ENCODE assay signal across 8 cellular contexts in the genomic region with DNA sequence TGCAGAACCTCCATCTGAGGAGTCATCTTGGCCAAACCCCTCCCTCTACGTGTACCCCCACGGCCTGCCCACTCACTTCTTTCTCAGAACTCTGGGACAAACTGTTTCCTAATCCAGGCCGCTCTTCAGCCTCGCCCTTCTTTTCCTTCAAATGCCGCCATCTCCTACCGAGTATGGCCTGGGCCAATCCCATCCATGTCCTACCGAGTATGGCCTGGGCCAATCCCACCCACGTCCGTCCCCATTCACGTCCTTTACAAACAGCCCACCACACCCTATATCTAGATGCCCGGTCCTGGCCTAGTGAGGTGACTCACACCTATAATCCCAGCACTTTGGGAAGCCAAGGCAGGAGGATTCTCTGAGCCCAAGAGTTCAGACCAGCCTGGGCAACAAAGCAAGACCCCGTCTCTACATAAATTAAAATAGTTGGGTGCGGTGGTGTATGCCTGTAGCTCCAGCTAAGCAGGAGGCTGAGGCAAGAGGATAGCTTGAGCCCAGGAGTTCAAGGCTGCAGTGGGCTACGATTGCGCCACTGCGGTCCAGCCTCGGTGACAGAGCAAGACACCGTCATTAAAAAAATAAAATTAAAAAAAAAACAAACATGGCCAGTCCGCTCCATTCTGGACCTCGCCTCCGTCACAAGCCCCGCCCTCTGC. TPM values are rescaled to one million over a fixed set of nuclear protein-coding genes. Genes with fewer than 3 reads are reported as not detected.
DNase-seq lines count a peak whose midpoint lies in the region; ATAC-seq and TF ChIP-seq lines count a peak whose summit lies in the region.

No MANE protein-coding gene starts in this region.

- peak overlapping the region; percentile 71 for H3K4me3 ChIP-seq in brain microvascular endothelial cell (ENCODE audit: low read depth, low read length)
- H3K4me3 ChIP-seq in mesodermal cell (ENCODE audit: extremely low read depth, insufficient read depth, low read length, poor library complexity, severe bottlenecking), result peak overlapping the region; percentile 99
- H3K4me3 ChIP-seq in uterus, result peak overlapping the region; percentile 60 to 93

- no peak for TF ChIP-seq CTCF in brain microvascular endothelial cell (IDR thresholded peaks at IDR 0.05; ENCODE audit: low read depth, low read length, missing control alignments)
- no peak for TF ChIP-seq CTCF in uterus (IDR thresholded peaks at IDR 0.05)

- no peaks in the 10 kb centered on the region for H3K27me3 ChIP-seq in brain microvascular endothelial cell (replicated peaks)
- no peaks in the 10 kb centered on the region for H3K27me3 ChIP-seq in uterus

- ATAC-seq in Right ventricle myocardium inferior (no peak), left cardiac atrium (no peak), GM19397 (IDR thresholded peaks at IDR 0.05; ENCODE audit: unreplicated experiment) (no peak), HG03457 (IDR thresholded peaks at IDR 0.05; ENCODE audit: unreplicated experiment) (no peak)

- peak; percentile 1 for DNase-seq in Right ventricle myocardium inferior (ENCODE audit: missing footprints)
- no peak for DNase-seq in left cardiac atrium
- DNase-seq in brain microvascular endothelial cell, result no peak
- no peak for DNase-seq in uterus
- DNase-seq in SIG-M5 treated with dmso at 0.1 percent for 504 hours (lab: John Stamatoyannopoulos, UW; ENCODE audit: unreplicated experiment), result no peak

- intact Hi-C loops in Right ventricle myocardium inferior (cut with DNase I), result loop anchor here (5.0 kb wide), 1 partner anchor 65 kb away; the partner anchor contains the start of gene ZC3H4
- intact Hi-C loops in left cardiac atrium (cut with DNase I), result no loop called here
- intact Hi-C loops in uterus (cut with DNase I; ENCODE audit: low total_unique reads), result no loop called here

- H3K4me1 ChIP-seq in mesodermal cell (ENCODE audit: control insufficient read depth, insufficient read depth, low read length, poor library complexity, severe bottlenecking) (no peaks in the 10 kb centered on the region), uterus (no peaks in the 10 kb centered on the region)

- in situ Hi-C loops in brain microvascular endothelial cell (cut with HindIII; ENCODE audit: low pct_ligation_motif_present, low sequenced_read_pairs), result no loop called here

- H3K9me3 ChIP-seq in mesodermal cell (ENCODE audit: control insufficient read depth, low read length), result no peaks in the 10 kb centered on the region
- no peaks in the 10 kb centered on the region for H3K9me3 ChIP-seq in uterus

- H3K27ac ChIP-seq in brain microvascular endothelial cell (peak overlapping the region; percentile 24), mesodermal cell (ENCODE audit: low read depth, low read length, severe bottlenecking) (no peak overlapping the region), uterus (peak overlapping the region in 1 of 2 donors; percentile 87)

- no peak for TF ChIP-seq POLR2A in uterus (IDR thresholded peaks at IDR 0.05)

- H3K36me3 ChIP-seq in brain microvascular endothelial cell (replicated peaks) (no peaks in the 10 kb centered on the region), mesodermal cell (ENCODE audit: control insufficient read depth, insufficient read depth, low read length) (peaks cover 8% of the 10 kb centered on the region), uterus (no peaks in the 10 kb centered on the region)

- WGBS in mesodermal cell (ENCODE audit: insufficient coverage in 2 of 2), 2 experiments, result 41 to 50% methylated on average over 14 to 18 of the region's 22 CpGs

RNA-seq across cellular contexts. Expression of gene TMEM160, which starts 1.0 kb away (rescaled TPM):
- total RNA-seq in Right ventricle myocardium inferior (27.7 TPM), left cardiac atrium (10 to 100 TPM; 30.6 to 35.8 TPM), uterus (10 to 100 TPM in 3 of 4 donors, 1 to 10 TPM in 1; 9.4 to 78.8 (median 13.3) TPM)
- 32.8 TPM for polyA plus RNA-seq in mesodermal cell (2013, experiment 1 of 2)
- polyA plus RNA-seq in mesodermal cell (2013, experiment 2 of 2), result 28.6 TPM

RNA-seq across cellular contexts. Expression of gene NPAS1, which starts 27.8 kb away (rescaled TPM):
- not detected for total RNA-seq in Right ventricle myocardium inferior
- total RNA-seq in left cardiac atrium, result 1 to 10 TPM in 1 of 2 donors, under 1 TPM in 1; 0.44 to 1.2 TPM
- polyA plus RNA-seq in mesodermal cell (2013, experiment 1 of 2), result 14.1 TPM
- 10.8 TPM for polyA plus RNA-seq in mesodermal cell (2013, experiment 2 of 2)
- total RNA-seq in uterus, result not detected
